In the genomic region with DNA sequence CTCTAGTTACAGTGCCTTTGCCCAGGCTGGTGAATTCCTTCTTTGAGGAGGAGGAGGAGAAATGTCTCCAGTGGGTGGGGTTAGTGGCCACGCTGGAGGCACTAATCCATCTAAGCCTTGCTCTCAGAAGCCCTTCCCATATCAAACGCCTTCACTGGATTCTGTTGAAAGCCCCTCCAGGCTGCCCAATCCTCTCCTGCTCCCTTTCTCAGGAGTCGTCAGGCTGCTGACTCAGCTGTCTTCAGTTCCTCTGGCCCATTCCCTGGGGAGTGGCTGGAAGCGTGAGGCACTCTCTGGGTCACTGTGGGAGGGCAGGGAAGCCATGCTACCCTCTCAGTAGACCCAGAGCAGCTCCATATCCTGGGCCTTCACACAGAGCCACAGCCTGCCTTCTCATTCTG, we compare ENCODE assay signal across 11 cellular contexts. TPM values are rescaled to one million over a fixed set of nuclear protein-coding genes. Genes with fewer than 3 reads are reported as not detected.
DNase-seq lines count a peak whose midpoint lies in the region; ATAC-seq and TF ChIP-seq lines count a peak whose summit lies in the region.
"Had no signal": no experiment of that assay in that cellular context is flagged by ENCODE, and none has a peak within 500 bp of the region (broad histone marks: within the 10 kb centered on the region; RNA-seq: fewer than 3 reads in every experiment).

No MANE protein-coding gene starts in this region.

- H3K18ac ChIP-seq in mesendoderm (ENCODE audit: low read length) = no peak overlapping the region

- DNase-seq in heart left ventricle (no peak), Right ventricle myocardium inferior (ENCODE audit: missing footprints) (no peak), mesendoderm (peak; percentile 89), NCI-H128 (lab: John Stamatoyannopoulos, UW; ENCODE audit: unreplicated experiment) (no peak)
- DNase-seq: naive thymus-derived CD8-positive, alpha-beta T cell; NCI-H2081 had no signal

- peaks cover 10 to 66% (median 63%) of the 10 kb centered on the region in 9 donors for H3K36me3 ChIP-seq in heart left ventricle
- H3K36me3 ChIP-seq in mesendoderm (ENCODE audit: control insufficient read depth, insufficient read depth, low read length) = peaks cover 30% of the 10 kb centered on the region
- H3K36me3 ChIP-seq in urinary bladder (ENCODE audit: insufficient read depth) = peaks cover 10% of the 10 kb centered on the region

- H3K79me1 ChIP-seq in mesendoderm (ENCODE audit: low read length) = peaks cover 26% of the 10 kb centered on the region

- no peak overlapping the region for H4K5ac ChIP-seq in mesendoderm (ENCODE audit: low read length)

- H3K9ac ChIP-seq in mesendoderm (ENCODE audit: low read length) = peak overlapping the region; percentile 66

- peak overlapping the region in 9 of 12 donors; percentile 64 to 100 (median 97) for H3K4me3 ChIP-seq in heart left ventricle
- no peak overlapping the region for H3K4me3 ChIP-seq in mesendoderm (ENCODE audit: low read length)
- no peak overlapping the region for H3K4me3 ChIP-seq in urinary bladder (ENCODE audit: low read depth, low read length)

- 18 to 32% (median 25%) methylated on average over 4 of the region's 4 CpGs for WGBS in heart left ventricle, 4 donors
- no CpG with 5 or more reads among the region's 4 CpGs for WGBS in mesendoderm (ENCODE audit: extremely low coverage, insufficient coverage, low lambda C conversion rate)
- 14% methylated on average over 4 of the region's 4 CpGs for WGBS in urinary bladder

- intact Hi-C loops in heart left ventricle (cut with DNase I) (loop anchor here in 3 of 10 donors (1.0 to 10.0 kb wide), 4 partner anchors 8 to 140 kb away; a partner anchor contains a TSS), Right ventricle myocardium inferior (cut with DNase I) (no loop called here)

- peak overlapping the region; percentile 14 for H2AK5ac ChIP-seq in mesendoderm (ENCODE audit: low read length)

- H3K4me1 ChIP-seq in heart left ventricle (peaks cover 0 to 60% (median 33%) of the 10 kb centered on the region in 12 donors), mesendoderm (ENCODE audit: control insufficient read depth, low read depth, low read length) (peaks cover 9% of the 10 kb centered on the region), urinary bladder (ENCODE audit: insufficient read depth) (no peaks in the 10 kb centered on the region)

- no peak overlapping the region for H2BK15ac ChIP-seq in mesendoderm (replicated peaks; ENCODE audit: low read depth)

- ATAC-seq in heart left ventricle = no peak
- no peak for ATAC-seq in Right ventricle myocardium inferior
- ATAC-seq in HG02970 (IDR thresholded peaks at IDR 0.05; ENCODE audit: low FRiP score, unreplicated experiment) = no peak
- no peak for ATAC-seq in HG03439 (IDR thresholded peaks at IDR 0.05; ENCODE audit: unreplicated experiment)
- ATAC-seq: naive thymus-derived CD8-positive, alpha-beta T cell had no signal

- H3K27ac ChIP-seq in heart left ventricle (peak overlapping the region in 10 of 12 donors; percentile 90 to 99 (median 96)), cingulate gyrus (ENCODE audit: low read depth, low read length) (peak overlapping the region; percentile 93), mesendoderm (ENCODE audit: low read depth, low read length) (peak overlapping the region; percentile 98), urinary bladder (ENCODE audit: low read depth) (peak overlapping the region; percentile 5)
- H3K27ac ChIP-seq: C4-2B had no signal

- H3K9me3 ChIP-seq in heart left ventricle = no peaks in the 10 kb centered on the region

- no peak overlapping the region for H4K8ac ChIP-seq in mesendoderm (ENCODE audit: low read depth, low read length)

- no peak overlapping the region for H3K4ac ChIP-seq in mesendoderm (ENCODE audit: low read depth, low read length)

- H3K79me2 ChIP-seq in mesendoderm (ENCODE audit: control insufficient read depth, insufficient read depth, low read length) = peaks cover 32% of the 10 kb centered on the region

- H2BK5ac ChIP-seq in mesendoderm (ENCODE audit: low read length) = peak overlapping the region; percentile 86

- H3K27me3 ChIP-seq in heart left ventricle (no peaks in the 10 kb centered on the region), mesendoderm (ENCODE audit: insufficient read depth, low read length, poor library complexity) (no peaks in the 10 kb centered on the region)

- H3K4me2 ChIP-seq in mesendoderm (ENCODE audit: low read length) = peak overlapping the region; percentile 68

- peak overlapping the region; percentile 86 for H3K56ac ChIP-seq in mesendoderm (ENCODE audit: low read length)

- TF ChIP-seq CTCF in heart left ventricle (IDR thresholded peaks at IDR 0.05) = no peak

- H2BK120ac ChIP-seq in mesendoderm (ENCODE audit: low read depth, low read length) = no peak overlapping the region

- peak overlapping the region; percentile 85 for H3K23ac ChIP-seq in mesendoderm (ENCODE audit: low read length)

- no peak for TF ChIP-seq POLR2A in heart left ventricle (IDR thresholded peaks at IDR 0.05)

RNA-seq across cellular contexts. Expression of a gene that starts 2.7 kb away (rescaled TPM):
- total RNA-seq in heart left ventricle = 100 to 1,000 TPM; 225 to 400 (median 337) TPM
- 100 to 1,000 TPM; 291 to 431 TPM for polyA plus RNA-seq in heart left ventricle
- 269 TPM for total RNA-seq in Right ventricle myocardium inferior
- 357 TPM for polyA plus RNA-seq in mesendoderm (2013, experiment 1 of 2)
- polyA plus RNA-seq in mesendoderm (2013, experiment 2 of 2) = 372 TPM
- total RNA-seq in urinary bladder = 195 TPM
- 466 TPM for polyA plus RNA-seq in urinary bladder

RNA-seq across cellular contexts. Expression of a gene that starts 8.7 kb away (rescaled TPM):
- 10 to 100 TPM; 58.2 to 81.9 (median 69.2) TPM for total RNA-seq in heart left ventricle
- polyA plus RNA-seq in heart left ventricle = 10 to 100 TPM; 63.4 to 80.5 TPM
- 68.2 TPM for total RNA-seq in Right ventricle myocardium inferior
- polyA plus RNA-seq in mesendoderm (2013, experiment 1 of 2) = 24.7 TPM
- polyA plus RNA-seq in mesendoderm (2013, experiment 2 of 2) = 23.8 TPM
- total RNA-seq in urinary bladder = 27.4 TPM
- 38.8 TPM for polyA plus RNA-seq in urinary bladder

RNA-seq across cellular contexts. Expression of a gene that starts 22.2 kb away (rescaled TPM):
- total RNA-seq in heart left ventricle (10 to 100 TPM; 53.4 to 94.2 (median 70.9) TPM), Right ventricle myocardium inferior (60.7 TPM), urinary bladder (25.2 TPM)
- polyA plus RNA-seq in heart left ventricle (10 to 100 TPM; 36.3 to 59.8 TPM), urinary bladder (62.2 TPM)
- polyA plus RNA-seq in mesendoderm (2013, experiment 1 of 2) = 43.7 TPM
- polyA plus RNA-seq in mesendoderm (2013, experiment 2 of 2) = 44.0 TPM

RNA-seq across cellular contexts. Expression of a gene that starts 42.2 kb away (rescaled TPM):
- total RNA-seq in heart left ventricle (10 to 100 TPM; 24.5 to 39.0 (median 30.9) TPM), Right ventricle myocardium inferior (32.2 TPM), urinary bladder (34.2 TPM)
- polyA plus RNA-seq in heart left ventricle (10 to 100 TPM; 28.5 to 58.2 TPM), urinary bladder (38.2 TPM)
- polyA plus RNA-seq in mesendoderm (2013, experiment 1 of 2) = 35.7 TPM
- polyA plus RNA-seq in mesendoderm (2013, experiment 2 of 2) = 34.9 TPM

RNA-seq across cellular contexts. Expression of a gene that starts 52.1 kb away (rescaled TPM):
- not detected for total RNA-seq in heart left ventricle
- under 1 TPM in 1 of 2 donors, not detected in 1; 0.11 TPM for polyA plus RNA-seq in heart left ventricle
- total RNA-seq in Right ventricle myocardium inferior = not detected
- polyA plus RNA-seq in mesendoderm (2013, experiment 1 of 2) = 0.01 TPM
- 0.03 TPM for polyA plus RNA-seq in mesendoderm (2013, experiment 2 of 2)
- 0.05 TPM for total RNA-seq in urinary bladder
- polyA plus RNA-seq in urinary bladder = 0.33 TPM

Comparison
In these comparisons a context has a peak if more than half of its experiments do, and no peak if none do; other contexts are left out.
1. H3K27ac ChIP-seq: peak in every context shown above with its lines; median percentile 98 in mesendoderm; 96 in heart left ventricle; 93 in cingulate gyrus; 5 in urinary bladder.
2. H3K4me3 ChIP-seq: peak in heart left ventricle (9 of 12); none in mesendoderm (single experiment) and urinary bladder (single experiment).